10 cellular contexts compared by ENCODE assay signal in genomic region chr20:64041040-64041780, GRCh38. TPM values are rescaled to one million over a fixed set of nuclear protein-coding genes. Genes with fewer than 3 reads are reported as not detected.
A peak's percentile ranks its signal among the peaks of the same experiment; 100 is the strongest.
DNase-seq lines count a peak whose midpoint lies in the region; ATAC-seq and TF ChIP-seq lines count a peak whose summit lies in the region.
"Had no signal": no experiment of that assay in that cellular context is flagged by ENCODE, and none has a peak within 500 bp of the region (broad histone marks: within the 10 kb centered on the region; RNA-seq: fewer than 3 reads in every experiment).

No MANE protein-coding gene starts in this region.

- H3K4ac ChIP-seq in IMR-90 (ENCODE audit: low read depth, low read length), result no peak overlapping the region

- H3K79me1 ChIP-seq in IMR-90 (ENCODE audit: low read depth in 1 of 2, low read length in 2 of 2), result no peaks in the 10 kb centered on the region

- H4K20me1 ChIP-seq in IMR-90 (ENCODE audit: insufficient read depth, low read length), result peaks cover 5% of the 10 kb centered on the region; the same call in 1 of the 2 replicates

- no peak for TF ChIP-seq RAD21 in IMR-90 (IDR thresholded peaks at IDR 0.05; ENCODE audit: low read length)

- no peaks in the 10 kb centered on the region for H3K9me1 ChIP-seq in IMR-90 (ENCODE audit: insufficient read depth, low read length)

- in situ Hi-C loops in IMR-90 (cut with MboI; ENCODE audit: low sequenced_read_pairs), result no loop called here

- POLR2A ChIA-PET in IMR-90 (lab: Charles Lee; ENCODE audit: unreplicated experiment), result no interaction called here

- no peak overlapping the region for H4K8ac ChIP-seq in IMR-90 (ENCODE audit: low read depth in 2 of 2, low read length in 2 of 2)

- dilution Hi-C loops in IMR-90 (cut with HindIII; ENCODE audit: low sequenced_read_pairs, unreplicated experiment), result no loop called here

- H2BK5ac ChIP-seq in IMR-90 (ENCODE audit: low read depth, low read length, poor library complexity, severe bottlenecking), result no peak overlapping the region

- no peak for DNase-seq in T-helper 2 cell treated with Interferon-gamma antibody and Interleukin-4, amounts not matched to agents 5 μg/mL and 100 μg/mL, for 36 hours (ENCODE audit: low spot score)
- DNase-seq in T-helper 2 cell, result no peak
- DNase-seq in IMR-90, result no peak
- no peak for DNase-seq in activated naive CD4-positive, alpha-beta T cell treated with anti-CD3 and anti-CD28 coated beads, Interleukin-2, amount 50 U/mL, for 72 hours (ENCODE audit: low spot score in 2 of 2)
- DNase-seq in psoas muscle, result no peak
- no peak for DNase-seq in mesenteric fat pad (ENCODE audit: low spot score)
- DNase-seq in NCI-H345 (lab: John Stamatoyannopoulos, UW), result no peak
- DNase-seq in stimulated activated naive CD4-positive, alpha-beta T cell treated with Interleukin-2 at 50 U/mL for 16 hours (lab: John Stamatoyannopoulos, UW), result no peak
- DNase-seq: glutamatergic neuron, RPMI8226 had no signal

- H3K27me3 ChIP-seq in IMR-90 (ENCODE audit: control insufficient read depth, insufficient read depth, low read length) (peaks cover 57% of the 10 kb centered on the region), psoas muscle (ENCODE audit: insufficient read depth in 3 of 3, low read length in 2 of 3) (peaks cover 0 to 89% (median 25%) of the 10 kb centered on the region in 3 donors)

- no peak overlapping the region for H3K27ac ChIP-seq in IMR-90 (ENCODE audit: insufficient read depth, low read length)
- no peak overlapping the region for H3K27ac ChIP-seq in psoas muscle

- CTCF ChIA-PET in IMR-90 (lab: Yijun Ruan, JAX), result no interaction called here

- H2AK5ac ChIP-seq in IMR-90 (ENCODE audit: low read depth, low read length), result no peak overlapping the region

- peaks cover 5% of the 10 kb centered on the region; the same call in 1 of the 2 replicates for H3K4me1 ChIP-seq in IMR-90 (ENCODE audit: control insufficient read depth, insufficient read depth, low read length)
- H3K4me1 ChIP-seq in psoas muscle, result peaks cover 10% of the 10 kb centered on the region

- peak overlapping the region; percentile 79 for H3K4me3 Mint-ChIP-seq in T-helper 2 cell treated with Interferon-gamma antibody and Interleukin-4, amounts not matched to agents 5 μg/mL and 100 μg/mL, for 36 hours

- H3K36me3 Mint-ChIP-seq in T-helper 2 cell treated with Interferon-gamma antibody and Interleukin-4, amounts not matched to agents 5 μg/mL and 100 μg/mL, for 36 hours (ENCODE audit: low read depth), result no peaks in the 10 kb centered on the region
- H3K36me3 Mint-ChIP-seq in activated naive CD4-positive, alpha-beta T cell treated with anti-CD3 and anti-CD28 coated beads, Interleukin-2, amount 50 U/mL, for 72 hours, result no peaks in the 10 kb centered on the region

- no peak overlapping the region for H4K91ac ChIP-seq in IMR-90 (ENCODE audit: insufficient read depth, low read depth, low read length)

- no peak overlapping the region for H2BK15ac ChIP-seq in IMR-90 (ENCODE audit: low read depth, low read length)

- no peaks in the 10 kb centered on the region for H3K36me3 ChIP-seq in IMR-90 (ENCODE audit: control insufficient read depth, insufficient read depth, low read length)
- no peaks in the 10 kb centered on the region for H3K36me3 ChIP-seq in psoas muscle (ENCODE audit: insufficient read depth in 1 of 2, low read depth in 1 of 2)

- no peak overlapping the region for H3K23ac ChIP-seq in IMR-90 (ENCODE audit: low read depth, low read length)

- H3K9ac ChIP-seq in IMR-90 (ENCODE audit: low read depth, low read length), result no peak overlapping the region

- peak overlapping the region; percentile 11 for H2AFZ ChIP-seq in IMR-90 (replicated peaks; ENCODE audit: low read length, poor library complexity)

- peak overlapping the region; percentile 42 for H2AK9ac ChIP-seq in IMR-90 (replicated peaks; ENCODE audit: low read depth, low read length, poor library complexity)

- H2BK120ac ChIP-seq in IMR-90 (ENCODE audit: low read depth, low read length), result no peak overlapping the region

- H3K18ac ChIP-seq in IMR-90 (ENCODE audit: low read depth, low read length), result no peak overlapping the region

- H3K27me3 Mint-ChIP-seq in T-helper 2 cell treated with Interferon-gamma antibody and Interleukin-4, amounts not matched to agents 5 μg/mL and 100 μg/mL, for 36 hours (ENCODE audit: low read depth), result peaks cover 8% of the 10 kb centered on the region

- no peak for TF ChIP-seq POLR2A in IMR-90 (IDR thresholded peaks at IDR 0.05; ENCODE audit: low read depth, low read length)

- H3K27ac Mint-ChIP-seq in T-helper 2 cell treated with Interferon-gamma antibody and Interleukin-4, amounts not matched to agents 5 μg/mL and 100 μg/mL, for 36 hours, result peak overlapping the region; percentile 63
- peak overlapping the region; percentile 19 to 78 for H3K27ac Mint-ChIP-seq in activated naive CD4-positive, alpha-beta T cell treated with anti-CD3 and anti-CD28 coated beads, Interleukin-2, amount 50 U/mL, for 72 hours

- no peak overlapping the region for H3K14ac ChIP-seq in IMR-90 (replicated peaks; ENCODE audit: low read depth, low read length)

- 70% methylated on average over 6 of the region's 15 CpGs; no CpG with 5 or more reads in 1 of the 2 experiments for WGBS in IMR-90 (ENCODE audit: extremely low coverage in 2 of 2, insufficient read length in 1 of 2), 2 experiments
- WGBS in psoas muscle, 3 donors, result 23 to 30% (median 25%) methylated on average over 15 of the region's 15 CpGs

- no peak for ATAC-seq in IMR-90 (ENCODE audit: low read depth)
- ATAC-seq in activated naive CD4-positive, alpha-beta T cell treated with anti-CD3 and anti-CD28 coated beads, Interleukin-2, amount 50 U/mL, for 72 hours, result no peak
- ATAC-seq in psoas muscle, result no peak

- H3K4me1 Mint-ChIP-seq in T-helper 2 cell treated with Interferon-gamma antibody and Interleukin-4, amounts not matched to agents 5 μg/mL and 100 μg/mL, for 36 hours (ENCODE audit: low read depth), result peaks cover 36% of the 10 kb centered on the region

- no peak overlapping the region for H3K56ac ChIP-seq in IMR-90 (ENCODE audit: extremely low read depth, insufficient read depth, low read length)

- BruUV-seq in IMR-90 (replicated peaks; lab: Mats Ljungman, UMichigan), result no TSS peak

- no peak overlapping the region for H2BK20ac ChIP-seq in IMR-90 (ENCODE audit: low read depth, low read length)

- H4K5ac ChIP-seq in IMR-90 (ENCODE audit: low read depth, low read length), result no peak overlapping the region

- intact Hi-C loops in IMR-90 (cut with micrococcal nuclease), result no loop called here
- intact Hi-C loops in psoas muscle (cut with DNase I), result no loop called here

- H3K4me3 ChIP-seq in IMR-90 (ENCODE audit: insufficient read depth, low read depth, low read length) (no peak overlapping the region), psoas muscle (peak overlapping the region; percentile 58)

- no peaks in the 10 kb centered on the region for H3K9me3 ChIP-seq in IMR-90 (ENCODE audit: control insufficient read depth, insufficient read depth, low read length)
- no peaks in the 10 kb centered on the region for H3K9me3 ChIP-seq in psoas muscle

- no peak overlapping the region for H3K4me2 ChIP-seq in IMR-90 (ENCODE audit: low read depth, low read length)

- no peaks in the 10 kb centered on the region for H3K9me3 Mint-ChIP-seq in T-helper 2 cell treated with Interferon-gamma antibody and Interleukin-4, amounts not matched to agents 5 μg/mL and 100 μg/mL, for 36 hours
- no peaks in the 10 kb centered on the region for H3K9me3 Mint-ChIP-seq in activated naive CD4-positive, alpha-beta T cell treated with anti-CD3 and anti-CD28 coated beads, Interleukin-2, amount 50 U/mL, for 72 hours

- no peak for TF ChIP-seq CTCF in IMR-90 (conservative IDR thresholded peaks at IDR 0.05; ENCODE audit: low read depth, low read length)
- TF ChIP-seq CTCF in psoas muscle (IDR thresholded peaks at IDR 0.05), result no peak

RNA-seq across cellular contexts. Expression of gene C20orf204, which starts 5.2 kb away (rescaled TPM):
- 0.18 and 0.28 TPM in 2 replicates for total RNA-seq in IMR-90 (2012; rRNA removed)
- polyA plus RNA-seq in IMR-90 (2012; rRNA removed), result 0.09 and 0.11 TPM in 2 replicates
- polyA plus RNA-seq in IMR-90 (2012; cell fraction: cytosol; rRNA removed), result 0.04 and 0.11 TPM in 2 replicates
- 1.0 and 2.4 TPM in 2 replicates for polyA plus RNA-seq in IMR-90 (2012; cell fraction: nucleus; rRNA removed; ENCODE audit: low replicate concordance)
- 10 to 100 TPM; 14.2 to 18.8 TPM for total RNA-seq in activated naive CD4-positive, alpha-beta T cell treated with anti-CD3 and anti-CD28 coated beads, Interleukin-2, amount 50 U/mL, for 72 hours
- under 1 TPM; 0.25 to 0.71 (median 0.55) TPM for total RNA-seq in psoas muscle
- polyA plus RNA-seq in psoas muscle, result under 1 TPM in 2 of 3 donors, not detected in 1; 0.30 to 0.64 TPM
- 0.74 TPM for total RNA-seq in mesenteric fat pad

RNA-seq across cellular contexts. Expression of gene SOX18, which starts 8.2 kb away (rescaled TPM):
- total RNA-seq in IMR-90 (2012; rRNA removed) (not detected in 2 replicates), psoas muscle (10 to 100 TPM; 11.7 to 50.8 (median 30.5) TPM), mesenteric fat pad (70.5 TPM)
- polyA plus RNA-seq in IMR-90 (2012; rRNA removed) (not detected in 2 replicates), psoas muscle (10 to 100 TPM in 1 of 3 donors, 1 to 10 TPM in 2; 4.2 to 15.4 (median 6.5) TPM)
- 0.03 TPM in 1 of 2 replicates, not detected in the other for polyA plus RNA-seq in IMR-90 (2012; cell fraction: cytosol; rRNA removed)
- 0.03 TPM in 1 of 2 replicates, not detected in the other for polyA plus RNA-seq in IMR-90 (2012; cell fraction: nucleus; rRNA removed; ENCODE audit: low replicate concordance)
- 1 to 10 TPM in 1 of 2 donors, under 1 TPM in 1; 0.39 to 1.4 TPM for total RNA-seq in activated naive CD4-positive, alpha-beta T cell treated with anti-CD3 and anti-CD28 coated beads, Interleukin-2, amount 50 U/mL, for 72 hours

RNA-seq across cellular contexts. Expression of gene TCEA2, which starts 21.8 kb away (rescaled TPM):
- 8.9 and 9.3 TPM in 2 replicates for total RNA-seq in IMR-90 (2012; rRNA removed)
- polyA plus RNA-seq in IMR-90 (2012; rRNA removed), result 28.9 and 30.0 TPM in 2 replicates
- 53.8 and 63.8 TPM in 2 replicates for polyA plus RNA-seq in IMR-90 (2012; cell fraction: cytosol; rRNA removed)
- polyA plus RNA-seq in IMR-90 (2012; cell fraction: nucleus; rRNA removed; ENCODE audit: low replicate concordance), result 76.1 and 133 TPM in 2 replicates
- total RNA-seq in activated naive CD4-positive, alpha-beta T cell treated with anti-CD3 and anti-CD28 coated beads, Interleukin-2, amount 50 U/mL, for 72 hours, result 10 to 100 TPM; 21.9 to 79.3 TPM
- total RNA-seq in psoas muscle, result 10 to 100 TPM; 30.2 to 43.4 (median 37.6) TPM
- polyA plus RNA-seq in psoas muscle, result 10 to 100 TPM; 15.1 to 24.9 (median 15.6) TPM
- total RNA-seq in mesenteric fat pad, result 42.5 TPM

RNA-seq across cellular contexts. Expression of gene RGS19, which starts 38.1 kb away (rescaled TPM):
- total RNA-seq in IMR-90 (2012; rRNA removed) (7.7 and 8.1 TPM in 2 replicates), psoas muscle (1 to 10 TPM; 2.0 to 3.5 (median 2.4) TPM), mesenteric fat pad (29.0 TPM)
- polyA plus RNA-seq in IMR-90 (2012; rRNA removed) (17.5 and 21.5 TPM in 2 replicates), psoas muscle (1 to 10 TPM; 3.7 to 5.7 (median 3.8) TPM)
- 9.7 and 22.3 TPM in 2 replicates for polyA plus RNA-seq in IMR-90 (2012; cell fraction: cytosol; rRNA removed)
- polyA plus RNA-seq in IMR-90 (2012; cell fraction: nucleus; rRNA removed; ENCODE audit: low replicate concordance), result 8.4 and 19.7 TPM in 2 replicates
- total RNA-seq in activated naive CD4-positive, alpha-beta T cell treated with anti-CD3 and anti-CD28 coated beads, Interleukin-2, amount 50 U/mL, for 72 hours, result 10 to 100 TPM; 21.5 to 47.8 TPM

RNA-seq across cellular contexts. Expression of gene OPRL1, which starts 38.7 kb away (rescaled TPM):
- 0.28 and 0.36 TPM in 2 replicates for total RNA-seq in IMR-90 (2012; rRNA removed)
- 1.1 and 1.2 TPM in 2 replicates for polyA plus RNA-seq in IMR-90 (2012; rRNA removed)
- polyA plus RNA-seq in IMR-90 (2012; cell fraction: cytosol; rRNA removed), result 0.80 and 1.9 TPM in 2 replicates
- polyA plus RNA-seq in IMR-90 (2012; cell fraction: nucleus; rRNA removed; ENCODE audit: low replicate concordance), result 1.2 and 2.6 TPM in 2 replicates
- total RNA-seq in activated naive CD4-positive, alpha-beta T cell treated with anti-CD3 and anti-CD28 coated beads, Interleukin-2, amount 50 U/mL, for 72 hours, result 1 to 10 TPM in 1 of 2 donors, under 1 TPM in 1; 0.32 to 1.2 TPM
- total RNA-seq in psoas muscle, result under 1 TPM; 0.17 to 0.94 (median 0.21) TPM
- under 1 TPM; 0.03 to 0.08 (median 0.08) TPM for polyA plus RNA-seq in psoas muscle
- 1.3 TPM for total RNA-seq in mesenteric fat pad

Comparison
In these comparisons a context has a peak if more than half of its experiments do, and no peak if none do; other contexts are left out.
1. RNA of gene SOX18, which starts 8.2 kb away (total RNA-seq): 70.5 TPM in mesenteric fat pad (single experiment) and 11.7 to 50.8 TPM in psoas muscle; 0.39 to 1.4 TPM in activated naive CD4-positive, alpha-beta T cell treated with anti-CD3 and anti-CD28 coated beads, Interleukin-2, amount 50 U/mL, for 72 hours and not detected in IMR-90; every median in the first group is over 4 times any median in the second.